8 cellular contexts compared by ENCODE assay signal in genomic region chr14:90698379-90698869, GRCh38.
DNase-seq lines count a peak whose midpoint lies in the region; ATAC-seq and TF ChIP-seq lines count a peak whose summit lies in the region.

No MANE protein-coding gene starts in this region.

- no peaks in the 10 kb centered on the region for H3K9me3 ChIP-seq in SJCRH30 (replicated peaks)

- DNase-seq in DMS79 treated with DMSO at 0.1 percent for 48 hours (lab: John Stamatoyannopoulos, UW) (peak; percentile 95), SJCRH30 (peak; percentile 86 to 90), globus pallidus (ENCODE audit: low spot score) (peak; percentile 86), putamen (ENCODE audit: low spot score) (peak; percentile 79), GM10248 (ENCODE audit: extremely low spot score) (no peak)

- CTCF ChIA-PET in GM10248 (lab: Yijun Ruan, JAX): interaction anchor here (0.6 to 4.3 kb wide), 12 partner anchors 7 to 759 kb away, joined by 3 to 41 read pairs (median 9); no protein-coding TSS in a partner anchor

- POLR2A ChIA-PET in GM10248 (lab: Yijun Ruan, JAX): no interaction called here

- peak overlapping the region; percentile 35 for H3K27ac ChIP-seq in SJCRH30

- TF ChIP-seq CTCF in GM10248 (IDR thresholded peaks at IDR 0.05; ENCODE audit: control extremely low read depth, extremely low read depth, low read depth, missing control alignments): no peak

- no peaks in the 10 kb centered on the region for H3K27me3 ChIP-seq in SJCRH30

- no peak for ATAC-seq in HG03571 (IDR thresholded peaks at IDR 0.05; ENCODE audit: unreplicated experiment)
- no peak for ATAC-seq in GM18520 (IDR thresholded peaks at IDR 0.05; ENCODE audit: unreplicated experiment)
- no peak for ATAC-seq in HG03025 (IDR thresholded peaks at IDR 0.05; ENCODE audit: low FRiP score, unreplicated experiment)

- H3K36me3 ChIP-seq in SJCRH30: no peaks in the 10 kb centered on the region

- H3K4me3 ChIP-seq in SJCRH30: no peak overlapping the region

- H3K4me1 ChIP-seq in SJCRH30: peaks cover 21% of the 10 kb centered on the region
